Comparison of ENCODE assay signal across 20 cellular contexts in the genomic region with DNA sequence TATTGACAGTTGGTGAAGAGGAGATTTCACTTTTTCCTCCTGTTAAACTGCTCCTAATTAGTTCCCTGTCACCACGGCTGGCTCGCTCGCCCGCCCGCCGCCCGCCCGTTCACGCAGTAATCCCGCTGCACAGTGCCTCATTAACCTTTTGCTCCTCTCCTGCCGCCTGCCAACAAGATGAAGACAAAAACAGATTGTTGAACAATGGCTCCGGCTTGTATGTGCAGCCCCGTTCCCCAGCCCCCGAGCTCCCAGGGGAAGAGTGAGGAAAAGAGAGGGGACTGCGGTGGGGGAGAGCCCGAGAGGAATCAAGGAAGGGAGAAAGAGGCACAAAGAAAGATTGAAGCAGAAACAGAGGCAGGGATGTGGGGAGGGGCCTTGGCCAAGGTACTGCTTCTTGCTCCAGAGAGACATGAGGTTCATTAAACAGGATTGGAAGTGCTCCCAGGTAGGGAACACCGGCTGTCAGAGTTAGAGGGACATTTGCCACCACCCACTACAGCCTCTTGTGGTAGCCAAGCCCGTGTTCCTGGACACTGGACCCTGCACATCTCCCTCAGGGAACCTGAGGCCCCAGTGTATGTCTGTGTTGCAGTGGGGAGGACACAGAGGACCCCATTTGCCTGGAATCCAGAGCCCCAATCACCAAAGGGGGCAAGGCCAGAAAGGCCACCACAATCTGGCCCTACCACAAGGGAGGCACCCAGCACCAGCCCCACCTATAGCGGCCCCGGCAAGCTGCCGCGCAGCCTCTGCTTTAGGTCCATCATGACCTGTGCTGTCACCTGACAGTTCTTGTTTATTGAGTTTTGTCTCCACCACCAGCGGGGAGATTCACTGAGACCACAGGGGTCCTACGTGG. TPM values are rescaled to one million over a fixed set of nuclear protein-coding genes. Genes with fewer than 3 reads are reported as not detected.
DNase-seq lines count a peak whose midpoint lies in the region; ATAC-seq and TF ChIP-seq lines count a peak whose summit lies in the region.
"Had no signal": no experiment of that assay in that cellular context is flagged by ENCODE, and none has a peak within 500 bp of the region (broad histone marks: within the 10 kb centered on the region; RNA-seq: fewer than 3 reads in every experiment).

No MANE protein-coding gene starts in this region.

- H2AFZ ChIP-seq in osteoblast (ENCODE audit: low read length): no peak overlapping the region

- H3K4me2 ChIP-seq in osteoblast (ENCODE audit: insufficient read depth, low read length): no peak overlapping the region

- H3K27me3 ChIP-seq in ectodermal cell (ENCODE audit: control insufficient read depth, insufficient read depth, low read length, poor library complexity, severe bottlenecking): peaks cover 11% of the 10 kb centered on the region
- no peaks in the 10 kb centered on the region for H3K27me3 ChIP-seq in osteoblast (ENCODE audit: insufficient read depth, low read length)
- H3K27me3 ChIP-seq: Peyer's patch, right atrium auricular region, tibial nerve had no signal

- no peaks in the 10 kb centered on the region for H3K9me3 Mint-ChIP-seq in activated T-cell treated with anti-CD3 and anti-CD28 coated beads, Interleukin-2, amount 50 U/mL, for 4 hours
- no peaks in the 10 kb centered on the region for H3K9me3 Mint-ChIP-seq in activated T-cell treated with anti-CD3 and anti-CD28 coated beads, Interleukin-2, amount 50 U/mL, for 72 hours

- no peak for TF ChIP-seq CTCF in osteoblast (IDR thresholded peaks at IDR 0.05; ENCODE audit: extremely low read depth, low read depth, low read length)

- H3K27me3 Mint-ChIP-seq in activated T-cell treated with anti-CD3 and anti-CD28 coated beads, Interleukin-2, amount 50 U/mL, for 4 hours (ENCODE audit: low read depth): no peaks in the 10 kb centered on the region
- no peaks in the 10 kb centered on the region for H3K27me3 Mint-ChIP-seq in activated T-cell treated with anti-CD3 and anti-CD28 coated beads, Interleukin-2, amount 50 U/mL, for 72 hours (ENCODE audit: low read depth)

- H3K4me3 ChIP-seq in ectodermal cell (ENCODE audit: insufficient read depth, low read depth, low read length) (peak overlapping the region; percentile 6), osteoblast (ENCODE audit: insufficient read depth, low read length) (no peak overlapping the region)
- H3K4me3 ChIP-seq: Peyer's patch, right atrium auricular region, tibial nerve had no signal

- WGBS in ectodermal cell, 2 experiments: 52 to 66% methylated on average over 24 of the region's 24 CpGs

- DNase-seq in activated T-cell treated with anti-CD3 and anti-CD28 coated beads, Interleukin-2, amount 50 U/mL, for 4 hours: no peak
- DNase-seq in activated T-cell treated with anti-CD3 and anti-CD28 coated beads, Interleukin-2, amount 50 U/mL, for 72 hours: no peak
- DNase-seq in NCI-H2227 (lab: John Stamatoyannopoulos, UW; ENCODE audit: unreplicated experiment) (peak; percentile 37), osteoblast (ENCODE audit: insufficient read length, low spot score, missing footprints) (peak; percentile 63), inferior parietal cortex (ENCODE audit: extremely low spot score) (no peak), globus pallidus (ENCODE audit: low spot score) (no peak)
- no peak for DNase-seq in central memory CD4-positive, alpha-beta T cell
- DNase-seq: activated CD8-positive, alpha-beta memory T cell treated with anti-CD3 and anti-CD28 coated beads for 24 hours; activated gamma-delta T cell; AML-193; effector memory CD4-positive, alpha-beta T cell; hippocampal formation; NCI-H510A treated with DMSO at 0.1 percent for 48 hours; Peyer's patch; stimulated activated CD4-positive, alpha-beta T cell treated with anti-CD3 and anti-CD28 coated beads, Interleukin-15, amount 100 ng/mL, for 24 hours; stimulated activated naive CD4-positive, alpha-beta T cell had no signal

- H3K4me1 ChIP-seq in ectodermal cell (ENCODE audit: control insufficient read depth, insufficient read depth, low read length) (peaks cover 24% of the 10 kb centered on the region), osteoblast (ENCODE audit: insufficient read depth, low read length) (no peaks in the 10 kb centered on the region)
- H3K4me1 ChIP-seq: Peyer's patch, right atrium auricular region, tibial nerve had no signal

- no peak overlapping the region for H3K27ac Mint-ChIP-seq in activated T-cell treated with anti-CD3 and anti-CD28 coated beads, Interleukin-2, amount 50 U/mL, for 72 hours

- peaks cover 7% of the 10 kb centered on the region for H4K20me1 ChIP-seq in osteoblast (ENCODE audit: insufficient read depth, low read length)

- ATAC-seq in activated T-cell treated with anti-CD3 and anti-CD28 coated beads, Interleukin-2, amount 50 U/mL, for 4 hours: no peak
- ATAC-seq in activated T-cell treated with anti-CD3 and anti-CD28 coated beads, Interleukin-2, amount 50 U/mL, for 72 hours (replicated peaks in 1 of 2): no peak
- ATAC-seq: SK-N-SH treated with all-trans-retinoic acid at 6 μM for 48 hours had no signal

- H3K4me3 Mint-ChIP-seq in activated T-cell treated with anti-CD3 and anti-CD28 coated beads, Interleukin-2, amount 50 U/mL, for 4 hours: peak overlapping the region; percentile 35
- H3K4me3 Mint-ChIP-seq in activated T-cell treated with anti-CD3 and anti-CD28 coated beads, Interleukin-2, amount 50 U/mL, for 72 hours: no peak overlapping the region

- H3K27ac ChIP-seq in ectodermal cell (ENCODE audit: insufficient read depth, low read depth, low read length, poor library complexity, severe bottlenecking) (peak overlapping the region; percentile 13), osteoblast (ENCODE audit: low read depth, low read length) (no peak overlapping the region)
- H3K27ac ChIP-seq: Peyer's patch, right atrium auricular region, tibial nerve had no signal

- H3K4me1 Mint-ChIP-seq in activated T-cell treated with anti-CD3 and anti-CD28 coated beads, Interleukin-2, amount 50 U/mL, for 4 hours (ENCODE audit: low read depth): peaks cover 19% of the 10 kb centered on the region
- H3K4me1 Mint-ChIP-seq in activated T-cell treated with anti-CD3 and anti-CD28 coated beads, Interleukin-2, amount 50 U/mL, for 72 hours (ENCODE audit: low read depth): peaks cover 10% of the 10 kb centered on the region

- H3K36me3 ChIP-seq in ectodermal cell (ENCODE audit: control insufficient read depth, insufficient read depth, low read length) (no peaks in the 10 kb centered on the region), osteoblast (ENCODE audit: insufficient read depth, low read length) (no peaks in the 10 kb centered on the region)
- H3K36me3 ChIP-seq: Peyer's patch, right atrium auricular region had no signal

- H3K9me3 ChIP-seq in ectodermal cell (ENCODE audit: control insufficient read depth, low read length): no peaks in the 10 kb centered on the region
- H3K9me3 ChIP-seq in osteoblast (ENCODE audit: low read depth, low read length): no peaks in the 10 kb centered on the region
- H3K9me3 ChIP-seq: Peyer's patch, right atrium auricular region, tibial nerve had no signal

- H3K36me3 Mint-ChIP-seq in activated T-cell treated with anti-CD3 and anti-CD28 coated beads, Interleukin-2, amount 50 U/mL, for 4 hours (ENCODE audit: insufficient read depth): peaks cover 3% of the 10 kb centered on the region
- H3K36me3 Mint-ChIP-seq in activated T-cell treated with anti-CD3 and anti-CD28 coated beads, Interleukin-2, amount 50 U/mL, for 72 hours (ENCODE audit: insufficient read depth in 2 of 2): no peaks in the 10 kb centered on the region

- no peaks in the 10 kb centered on the region for H3K79me2 ChIP-seq in osteoblast (ENCODE audit: insufficient read depth, low read length)

RNA-seq across cellular contexts. Expression of gene EMX1, which starts 38.1 kb away (rescaled TPM):
- under 1 TPM in 1 of 3 donors, not detected in 2; 0.08 TPM for total RNA-seq in activated T-cell treated with anti-CD3 and anti-CD28 coated beads, Interleukin-2, amount 50 U/mL, for 4 hours
- under 1 TPM; 0.44 to 0.50 TPM for total RNA-seq in activated T-cell treated with anti-CD3 and anti-CD28 coated beads, Interleukin-2, amount 50 U/mL, for 72 hours
- 3.4 TPM for polyA plus RNA-seq in ectodermal cell (2013, experiment 1 of 4)
- polyA plus RNA-seq in ectodermal cell (2013, experiment 2 of 4): 3.5 TPM
- 3.0 TPM for polyA plus RNA-seq in ectodermal cell (2013, experiment 3 of 4)
- polyA plus RNA-seq in ectodermal cell (2013, experiment 4 of 4): 5.8 TPM
- not detected in 2 replicates for total RNA-seq in osteoblast
- total RNA-seq: tibial nerve had no signal

Comparison
In these comparisons a context has a peak if more than half of its experiments do, and no peak if none do; other contexts are left out.
1. DNase-seq: peak in NCI-H2227 (single experiment) and osteoblast (single experiment); none in activated T-cell treated with anti-CD3 and anti-CD28 coated beads, Interleukin-2, amount 50 U/mL, for 4 hours (single experiment), activated T-cell treated with anti-CD3 and anti-CD28 coated beads, Interleukin-2, amount 50 U/mL, for 72 hours (0 of 2), inferior parietal cortex (single experiment), central memory CD4-positive, alpha-beta T cell (single experiment) and globus pallidus (single experiment).